1 cellular context compared by ENCODE assay signal in the genomic region with DNA sequence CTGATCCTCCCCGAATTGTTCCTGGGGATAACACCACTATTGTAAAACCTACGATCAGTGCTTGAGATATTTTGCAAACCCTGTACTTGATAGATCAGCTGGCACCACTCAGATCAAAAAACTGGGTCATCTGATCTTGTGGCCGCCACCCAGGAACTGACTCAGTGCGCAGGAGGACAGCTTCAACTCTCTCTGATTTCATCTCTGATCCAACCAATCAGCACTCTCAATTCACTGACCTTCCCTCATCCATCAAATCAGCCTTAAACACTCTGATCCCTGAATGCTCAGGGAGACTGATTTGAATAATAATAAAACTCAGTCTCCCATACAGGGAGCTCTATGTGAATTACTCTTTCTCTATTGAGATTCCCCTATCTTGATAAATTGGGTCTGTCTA.
TF ChIP-seq lines count a peak whose summit lies in the region.

No MANE protein-coding gene starts in this region.

TF ChIP-seq in H1, 55 proteins besides CTCF, POLR2A, EP300 and RAD21:
- TF ChIP-seq TAF7 (optimal IDR thresholded peaks at IDR 0.05; ENCODE audit: borderline replicate concordance, low read depth, low read length) (no peak), BACH1 (IDR thresholded peaks at IDR 0.05; ENCODE audit: low read length) (no peak), GTF2F1 (IDR thresholded peaks at IDR 0.05; ENCODE audit: borderline replicate concordance, low read depth, low read length) (no peak), GABPA (IDR thresholded peaks at IDR 0.05; ENCODE audit: borderline replicate concordance, insufficient read depth, low read length) (no peak), SP1 (IDR thresholded peaks at IDR 0.05; ENCODE audit: low read depth, low read length) (0 out of 2 replicates have a peak, but pooled peaks have one; percentile 26), NANOG (IDR thresholded peaks at IDR 0.05; ENCODE audit: insufficient read depth, low read depth, low read length, poor library complexity, severe bottlenecking) (no peak), TAF1 (IDR thresholded peaks at IDR 0.05; ENCODE audit: low read depth, low read length) (0 out of 2 replicates have a peak, but pooled peaks have one; percentile 23)
- TF ChIP-seq, protein P1, sequence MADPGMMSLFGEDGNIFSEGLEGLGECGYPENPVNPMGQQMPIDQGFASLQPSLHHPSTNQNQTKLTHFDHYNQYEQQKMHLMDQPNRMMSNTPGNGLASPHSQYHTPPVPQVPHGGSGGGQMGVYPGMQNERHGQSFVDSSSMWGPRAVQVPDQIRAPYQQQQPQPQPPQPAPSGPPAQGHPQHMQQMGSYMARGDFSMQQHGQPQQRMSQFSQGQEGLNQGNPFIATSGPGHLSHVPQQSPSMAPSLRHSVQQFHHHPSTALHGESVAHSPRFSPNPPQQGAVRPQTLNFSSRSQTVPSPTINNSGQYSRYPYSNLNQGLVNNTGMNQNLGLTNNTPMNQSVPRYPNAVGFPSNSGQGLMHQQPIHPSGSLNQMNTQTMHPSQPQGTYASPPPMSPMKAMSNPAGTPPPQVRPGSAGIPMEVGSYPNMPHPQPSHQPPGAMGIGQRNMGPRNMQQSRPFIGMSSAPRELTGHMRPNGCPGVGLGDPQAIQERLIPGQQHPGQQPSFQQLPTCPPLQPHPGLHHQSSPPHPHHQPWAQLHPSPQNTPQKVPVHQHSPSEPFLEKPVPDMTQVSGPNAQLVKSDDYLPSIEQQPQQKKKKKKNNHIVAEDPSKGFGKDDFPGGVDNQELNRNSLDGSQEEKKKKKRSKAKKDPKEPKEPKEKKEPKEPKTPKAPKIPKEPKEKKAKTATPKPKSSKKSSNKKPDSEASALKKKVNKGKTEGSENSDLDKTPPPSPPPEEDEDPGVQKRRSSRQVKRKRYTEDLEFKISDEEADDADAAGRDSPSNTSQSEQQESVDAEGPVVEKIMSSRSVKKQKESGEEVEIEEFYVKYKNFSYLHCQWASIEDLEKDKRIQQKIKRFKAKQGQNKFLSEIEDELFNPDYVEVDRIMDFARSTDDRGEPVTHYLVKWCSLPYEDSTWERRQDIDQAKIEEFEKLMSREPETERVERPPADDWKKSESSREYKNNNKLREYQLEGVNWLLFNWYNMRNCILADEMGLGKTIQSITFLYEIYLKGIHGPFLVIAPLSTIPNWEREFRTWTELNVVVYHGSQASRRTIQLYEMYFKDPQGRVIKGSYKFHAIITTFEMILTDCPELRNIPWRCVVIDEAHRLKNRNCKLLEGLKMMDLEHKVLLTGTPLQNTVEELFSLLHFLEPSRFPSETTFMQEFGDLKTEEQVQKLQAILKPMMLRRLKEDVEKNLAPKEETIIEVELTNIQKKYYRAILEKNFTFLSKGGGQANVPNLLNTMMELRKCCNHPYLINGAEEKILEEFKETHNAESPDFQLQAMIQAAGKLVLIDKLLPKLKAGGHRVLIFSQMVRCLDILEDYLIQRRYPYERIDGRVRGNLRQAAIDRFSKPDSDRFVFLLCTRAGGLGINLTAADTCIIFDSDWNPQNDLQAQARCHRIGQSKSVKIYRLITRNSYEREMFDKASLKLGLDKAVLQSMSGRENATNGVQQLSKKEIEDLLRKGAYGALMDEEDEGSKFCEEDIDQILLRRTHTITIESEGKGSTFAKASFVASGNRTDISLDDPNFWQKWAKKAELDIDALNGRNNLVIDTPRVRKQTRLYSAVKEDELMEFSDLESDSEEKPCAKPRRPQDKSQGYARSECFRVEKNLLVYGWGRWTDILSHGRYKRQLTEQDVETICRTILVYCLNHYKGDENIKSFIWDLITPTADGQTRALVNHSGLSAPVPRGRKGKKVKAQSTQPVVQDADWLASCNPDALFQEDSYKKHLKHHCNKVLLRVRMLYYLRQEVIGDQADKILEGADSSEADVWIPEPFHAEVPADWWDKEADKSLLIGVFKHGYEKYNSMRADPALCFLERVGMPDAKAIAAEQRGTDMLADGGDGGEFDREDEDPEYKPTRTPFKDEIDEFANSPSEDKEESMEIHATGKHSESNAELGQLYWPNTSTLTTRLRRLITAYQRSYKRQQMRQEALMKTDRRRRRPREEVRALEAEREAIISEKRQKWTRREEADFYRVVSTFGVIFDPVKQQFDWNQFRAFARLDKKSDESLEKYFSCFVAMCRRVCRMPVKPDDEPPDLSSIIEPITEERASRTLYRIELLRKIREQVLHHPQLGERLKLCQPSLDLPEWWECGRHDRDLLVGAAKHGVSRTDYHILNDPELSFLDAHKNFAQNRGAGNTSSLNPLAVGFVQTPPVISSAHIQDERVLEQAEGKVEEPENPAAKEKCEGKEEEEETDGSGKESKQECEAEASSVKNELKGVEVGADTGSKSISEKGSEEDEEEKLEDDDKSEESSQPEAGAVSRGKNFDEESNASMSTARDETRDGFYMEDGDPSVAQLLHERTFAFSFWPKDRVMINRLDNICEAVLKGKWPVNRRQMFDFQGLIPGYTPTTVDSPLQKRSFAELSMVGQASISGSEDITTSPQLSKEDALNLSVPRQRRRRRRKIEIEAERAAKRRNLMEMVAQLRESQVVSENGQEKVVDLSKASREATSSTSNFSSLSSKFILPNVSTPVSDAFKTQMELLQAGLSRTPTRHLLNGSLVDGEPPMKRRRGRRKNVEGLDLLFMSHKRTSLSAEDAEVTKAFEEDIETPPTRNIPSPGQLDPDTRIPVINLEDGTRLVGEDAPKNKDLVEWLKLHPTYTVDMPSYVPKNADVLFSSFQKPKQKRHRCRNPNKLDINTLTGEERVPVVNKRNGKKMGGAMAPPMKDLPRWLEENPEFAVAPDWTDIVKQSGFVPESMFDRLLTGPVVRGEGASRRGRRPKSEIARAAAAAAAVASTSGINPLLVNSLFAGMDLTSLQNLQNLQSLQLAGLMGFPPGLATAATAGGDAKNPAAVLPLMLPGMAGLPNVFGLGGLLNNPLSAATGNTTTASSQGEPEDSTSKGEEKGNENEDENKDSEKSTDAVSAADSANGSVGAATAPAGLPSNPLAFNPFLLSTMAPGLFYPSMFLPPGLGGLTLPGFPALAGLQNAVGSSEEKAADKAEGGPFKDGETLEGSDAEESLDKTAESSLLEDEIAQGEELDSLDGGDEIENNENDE (IDR thresholded peaks at IDR 0.05; ENCODE audit: insufficient replicate concordance, low read length): no peak
TF ChIP-seq in H1: peak in this region for 2.
